ENCODE assay signal across 9 cellular contexts in genomic region chr14:95507701-95508103, GRCh38. TPM values are rescaled to one million over a fixed set of nuclear protein-coding genes. Genes with fewer than 3 reads are reported as not detected.
DNase-seq lines count a peak whose midpoint lies in the region; ATAC-seq and TF ChIP-seq lines count a peak whose summit lies in the region.
"Had no signal": no experiment of that assay in that cellular context is flagged by ENCODE, and none has a peak within 500 bp of the region (broad histone marks: within the 10 kb centered on the region; RNA-seq: fewer than 3 reads in every experiment).

No MANE protein-coding gene starts in this region.

- no peaks in the 10 kb centered on the region for H3K27me3 Mint-ChIP-seq in activated CD4-positive, alpha-beta T cell treated with anti-CD3 and anti-CD28 coated beads, Interleukin-2, amount 10 ng/mL, durations not matched to agents 7 days and 5 days

- H3K36me3 Mint-ChIP-seq in activated CD4-positive, alpha-beta T cell treated with anti-CD3 and anti-CD28 coated beads, Interleukin-2, amount 10 ng/mL, durations not matched to agents 7 days and 5 days (ENCODE audit: low read depth) = peaks cover 60% of the 10 kb centered on the region

- POLR2A ChIA-PET in activated CD4-positive, alpha-beta T cell treated with anti-CD3 and anti-CD28 coated beads, Interleukin-2, amount 10 ng/mL, durations not matched to agents 7 days and 5 days (lab: Charles Lee) = no interaction called here

- no peak overlapping the region for H3K4me3 ChIP-seq in foreskin fibroblast (ENCODE audit: low read depth in 1 of 2, low read length in 2 of 2)

- H3K4me3 Mint-ChIP-seq in activated CD4-positive, alpha-beta T cell treated with anti-CD3 and anti-CD28 coated beads, Interleukin-2, amount 10 ng/mL, durations not matched to agents 7 days and 5 days = no peak overlapping the region

- CTCF ChIA-PET in activated CD4-positive, alpha-beta T cell treated with anti-CD3 and anti-CD28 coated beads, Interleukin-2, amount 10 ng/mL, durations not matched to agents 7 days and 5 days (lab: Charles Lee) = interaction anchor here (2.3 kb wide), 1 partner anchor 11 kb away, joined by 5 read pairs; no protein-coding TSS in a partner anchor

- no peak for DNase-seq in activated CD4-positive, alpha-beta T cell treated with anti-CD3 and anti-CD28 coated beads, Interleukin-2, amount 10 ng/mL, durations not matched to agents 7 days and 5 days
- no peak for DNase-seq in activated CD4-positive, alpha-beta T cell treated with anti-CD3 and anti-CD28 coated beads for 4 hours
- DNase-seq in SK-MEL-5 (ENCODE audit: low read depth, low spot score) (peak; percentile 30), foreskin fibroblast (peak; percentile 77 to 90)
- peak; percentile 49 for DNase-seq in stimulated activated naive CD8-positive, alpha-beta T cell treated with anti-CD3 and anti-CD28 coated beads, Interleukin-15, Interleukin-2, amounts not matched to agents 100 U/mL and 50 U/mL, for 24 hours
- DNase-seq in stimulated activated CD4-positive, alpha-beta T cell treated with anti-CD3 and anti-CD28 coated beads, Interleukin-4, amount 100 ng/mL, for 24 hours = no peak
- no peak for DNase-seq in activated CD4-positive, CD25-positive, alpha-beta regulatory T cell treated with anti-CD3 and anti-CD28 coated beads, Interleukin-2, amount 50 U/mL, for 72 hours
- DNase-seq: DND-41 had no signal

- no peak for TF ChIP-seq CTCF in foreskin fibroblast (IDR thresholded peaks at IDR 0.05; ENCODE audit: low read depth, low read length)

- H3K9me3 Mint-ChIP-seq in activated CD4-positive, alpha-beta T cell treated with anti-CD3 and anti-CD28 coated beads, Interleukin-2, amount 10 ng/mL, durations not matched to agents 7 days and 5 days = no peaks in the 10 kb centered on the region

- peak; percentile 39 for ATAC-seq in stimulated activated naive CD8-positive, alpha-beta T cell treated with anti-CD3 and anti-CD28 coated beads, Interleukin-15, Interleukin-2, amounts not matched to agents 100 U/mL and 50 U/mL, for 24 hours
- no peak for ATAC-seq in GM18517 (IDR thresholded peaks at IDR 0.05; ENCODE audit: unreplicated experiment)

- peaks cover 72% of the 10 kb centered on the region for H3K4me1 Mint-ChIP-seq in activated CD4-positive, alpha-beta T cell treated with anti-CD3 and anti-CD28 coated beads, Interleukin-2, amount 10 ng/mL, durations not matched to agents 7 days and 5 days

- in situ Hi-C loops in SK-MEL-5 (cut with HindIII; ENCODE audit: low pct_unique_long_range_greater_than_20kb, low sequenced_read_pairs) = no loop called here

- H3K27ac Mint-ChIP-seq in activated CD4-positive, alpha-beta T cell treated with anti-CD3 and anti-CD28 coated beads, Interleukin-2, amount 10 ng/mL, durations not matched to agents 7 days and 5 days = peak overlapping the region; percentile 67

RNA-seq across cellular contexts. Expression of gene SYNE3, which starts 8.7 kb away (rescaled TPM):
- total RNA-seq in activated CD4-positive, alpha-beta T cell treated with anti-CD3 and anti-CD28 coated beads, Interleukin-2, amount 10 ng/mL, durations not matched to agents 7 days and 5 days = 10 to 100 TPM; 81.0 to 95.8 TPM
- 1.3 and 1.6 TPM in 2 replicates for total RNA-seq in SK-MEL-5 (2014; rRNA removed; shearing (Covaris generic))
- 0.41 and 0.81 TPM in 2 replicates for polyA plus RNA-seq in SK-MEL-5 (2015; cell fraction: cytosol; rRNA removed)
- 1.5 and 2.6 TPM in 2 replicates for polyA plus RNA-seq in SK-MEL-5 (2015; cell fraction: nucleus; rRNA removed)

RNA-seq across cellular contexts. Expression of gene GLRX5, which starts 27.1 kb away (rescaled TPM):
- 10 to 100 TPM; 36.6 to 51.2 TPM for total RNA-seq in activated CD4-positive, alpha-beta T cell treated with anti-CD3 and anti-CD28 coated beads, Interleukin-2, amount 10 ng/mL, durations not matched to agents 7 days and 5 days
- total RNA-seq in SK-MEL-5 (2014; rRNA removed; shearing (Covaris generic)) = 49.2 and 57.5 TPM in 2 replicates
- polyA plus RNA-seq in SK-MEL-5 (2015; cell fraction: cytosol; rRNA removed) = 30.6 and 43.0 TPM in 2 replicates
- 11.6 and 11.7 TPM in 2 replicates for polyA plus RNA-seq in SK-MEL-5 (2015; cell fraction: nucleus; rRNA removed)

Comparison
In these comparisons a context has a peak if more than half of its experiments do, and no peak if none do; other contexts are left out.
1. DNase-seq: peak in SK-MEL-5 (single experiment), foreskin fibroblast (2 of 2) and stimulated activated naive CD8-positive, alpha-beta T cell treated with anti-CD3 and anti-CD28 coated beads, Interleukin-15, Interleukin-2, amounts not matched to agents 100 U/mL and 50 U/mL, for 24 hours (single experiment); none in activated CD4-positive, alpha-beta T cell treated with anti-CD3 and anti-CD28 coated beads, Interleukin-2, amount 10 ng/mL, durations not matched to agents 7 days and 5 days (single experiment), activated CD4-positive, alpha-beta T cell treated with anti-CD3 and anti-CD28 coated beads for 4 hours (0 of 2), stimulated activated CD4-positive, alpha-beta T cell treated with anti-CD3 and anti-CD28 coated beads, Interleukin-4, amount 100 ng/mL, for 24 hours (single experiment) and activated CD4-positive, CD25-positive, alpha-beta regulatory T cell treated with anti-CD3 and anti-CD28 coated beads, Interleukin-2, amount 50 U/mL, for 72 hours (single experiment).
2. RNA of gene SYNE3, which starts 8.7 kb away (total RNA-seq): 81.0 to 95.8 TPM in activated CD4-positive, alpha-beta T cell treated with anti-CD3 and anti-CD28 coated beads, Interleukin-2, amount 10 ng/mL, durations not matched to agents 7 days and 5 days; 1.3 to 1.6 TPM in SK-MEL-5; every median in the first group is over 10 times any median in the second.